1 cellular context compared by ENCODE assay signal in the genomic region with DNA sequence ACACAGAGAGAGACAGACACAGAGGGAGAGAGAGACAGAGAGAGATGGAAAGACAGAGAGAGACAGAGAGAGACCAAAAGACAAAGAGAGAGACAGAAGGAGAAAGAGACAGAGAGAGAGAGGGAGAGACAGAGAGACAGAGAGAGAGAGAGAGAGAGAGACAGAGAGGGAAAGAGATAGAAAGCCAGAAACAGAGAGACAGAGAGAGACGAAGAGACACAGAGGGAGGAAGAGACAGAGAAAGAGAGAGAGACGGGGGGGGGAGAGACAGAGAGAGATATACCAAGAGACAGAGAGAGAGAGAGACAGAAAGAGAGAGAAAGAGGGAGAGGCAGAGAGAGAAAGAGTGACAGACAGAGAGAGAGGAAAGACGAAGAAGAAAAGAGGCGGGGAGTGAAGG.
TF ChIP-seq lines count a peak whose summit lies in the region.

No MANE protein-coding gene starts in this region.

TF ChIP-seq in K562, 482 proteins besides CTCF, POLR2A, EP300 and RAD21 (continued from another document):
- no peak for TF ChIP-seq ZNF274 (IDR thresholded peaks at IDR 0.05; ENCODE audit: borderline replicate concordance, low read depth, low read length)
- 0 out of 2 replicates have a peak, but pooled peaks have one; percentile 1 for TF ChIP-seq PHB2 (IDR thresholded peaks at IDR 0.05; ENCODE audit: low read depth)
- TF ChIP-seq BCOR (IDR thresholded peaks at IDR 0.05) = 0 out of 2 replicates have a peak, but pooled peaks have one; percentile 22
- no peak for TF ChIP-seq YBX1 (IDR thresholded peaks at IDR 0.05)
- TF ChIP-seq, protein P1, sequence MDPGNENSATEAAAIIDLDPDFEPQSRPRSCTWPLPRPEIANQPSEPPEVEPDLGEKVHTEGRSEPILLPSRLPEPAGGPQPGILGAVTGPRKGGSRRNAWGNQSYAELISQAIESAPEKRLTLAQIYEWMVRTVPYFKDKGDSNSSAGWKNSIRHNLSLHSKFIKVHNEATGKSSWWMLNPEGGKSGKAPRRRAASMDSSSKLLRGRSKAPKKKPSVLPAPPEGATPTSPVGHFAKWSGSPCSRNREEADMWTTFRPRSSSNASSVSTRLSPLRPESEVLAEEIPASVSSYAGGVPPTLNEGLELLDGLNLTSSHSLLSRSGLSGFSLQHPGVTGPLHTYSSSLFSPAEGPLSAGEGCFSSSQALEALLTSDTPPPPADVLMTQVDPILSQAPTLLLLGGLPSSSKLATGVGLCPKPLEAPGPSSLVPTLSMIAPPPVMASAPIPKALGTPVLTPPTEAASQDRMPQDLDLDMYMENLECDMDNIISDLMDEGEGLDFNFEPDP (CRISPR knock-in tag; IDR thresholded peaks at IDR 0.05) = no peak
- no peak for TF ChIP-seq FUS (optimal IDR thresholded peaks at IDR 0.05; ENCODE audit: low read depth, low read length)
- TF ChIP-seq STAT5A (IDR thresholded peaks at IDR 0.05; ENCODE audit: borderline replicate concordance, low read length) = no peak
- TF ChIP-seq, protein P2, sequence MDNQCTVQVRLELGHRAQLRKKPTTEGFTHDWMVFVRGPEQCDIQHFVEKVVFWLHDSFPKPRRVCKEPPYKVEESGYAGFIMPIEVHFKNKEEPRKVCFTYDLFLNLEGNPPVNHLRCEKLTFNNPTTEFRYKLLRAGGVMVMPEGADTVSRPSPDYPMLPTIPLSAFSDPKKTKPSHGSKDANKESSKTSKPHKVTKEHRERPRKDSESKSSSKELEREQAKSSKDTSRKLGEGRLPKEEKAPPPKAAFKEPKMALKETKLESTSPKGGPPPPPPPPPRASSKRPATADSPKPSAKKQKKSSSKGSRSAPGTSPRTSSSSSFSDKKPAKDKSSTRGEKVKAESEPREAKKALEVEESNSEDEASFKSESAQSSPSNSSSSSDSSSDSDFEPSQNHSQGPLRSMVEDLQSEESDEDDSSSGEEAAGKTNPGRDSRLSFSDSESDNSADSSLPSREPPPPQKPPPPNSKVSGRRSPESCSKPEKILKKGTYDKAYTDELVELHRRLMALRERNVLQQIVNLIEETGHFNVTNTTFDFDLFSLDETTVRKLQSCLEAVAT (IDR thresholded peaks at IDR 0.05) = 0 out of 4 replicates have a peak, but pooled peaks of 1 of the 2 experiments have one; percentile 38
